ENCODE assay signal across 19 cellular contexts in genomic region chr10:110544958-110545537, GRCh38. TPM values are rescaled to one million over a fixed set of nuclear protein-coding genes. Genes with fewer than 3 reads are reported as not detected.
DNase-seq lines count a peak whose midpoint lies in the region; ATAC-seq, FAIRE-seq and TF ChIP-seq lines count a peak whose summit lies in the region.
"Had no signal": no experiment of that assay in that cellular context is flagged by ENCODE, and none has a peak within 500 bp of the region (broad histone marks: within the 10 kb centered on the region; RNA-seq: fewer than 3 reads in every experiment).

No MANE protein-coding gene starts in this region.

- no peak for ATAC-seq in heart left ventricle
- ATAC-seq in upper lobe of left lung (ENCODE audit: low FRiP score in 2 of 2): peak; percentile 56 to 71
- no peak for ATAC-seq in HG03432 (IDR thresholded peaks at IDR 0.05; ENCODE audit: unreplicated experiment)
- ATAC-seq: effector memory CD8-positive, alpha-beta T cell; foreskin keratinocyte; K562; Right ventricle myocardium inferior had no signal

- DNase-seq in left ventricle myocardium inferior: no peak
- no peak for DNase-seq in heart left ventricle
- peak; percentile 61 to 76 for DNase-seq in SJSA1 (ENCODE audit: low read depth in 1 of 2, low spot score in 2 of 2)
- DNase-seq in foreskin fibroblast: peak; percentile 64 to 73
- peak in 1 of 2 donors; percentile 55 for DNase-seq in upper lobe of left lung
- no peak for DNase-seq in NCI-H2196 (lab: John Stamatoyannopoulos, UW; ENCODE audit: unreplicated experiment)
- DNase-seq in H54 (ENCODE audit: insufficient read length, low spot score): no peak
- DNase-seq: activated CD4-positive, alpha-beta T cell treated with anti-CD3 and anti-CD28 coated beads, Interleukin-2, amount 50 U/mL, for 4 hours; activated T-cell treated with anti-CD3 and anti-CD28 coated beads for 4 hours; CD4-positive, alpha-beta memory T cell; effector memory CD8-positive, alpha-beta T cell; foreskin keratinocyte; kidney glomerular epithelial cell; NCI-H1092; NCI-H2107; NCI-H526 had no signal

- H3K27ac ChIP-seq in left ventricle myocardium inferior (replicated peaks) (peak overlapping the region; percentile 51), heart left ventricle (peak overlapping the region in 2 of 12 donors; percentile 52 to 53), SJSA1 (no peak overlapping the region), upper lobe of left lung (no peak overlapping the region)
- H3K27ac ChIP-seq: foreskin keratinocyte had no signal

- H3K27me3 ChIP-seq in left ventricle myocardium inferior (ENCODE audit: low read depth) (no peaks in the 10 kb centered on the region), heart left ventricle (peaks cover 0 to 2% (median 0%) of the 10 kb centered on the region in 9 donors), SJSA1 (replicated peaks) (no peaks in the 10 kb centered on the region), upper lobe of left lung (no peaks in the 10 kb centered on the region)
- H3K27me3 ChIP-seq: foreskin keratinocyte had no signal

- no peak for TF ChIP-seq CTCF in left ventricle myocardium inferior (IDR thresholded peaks at IDR 0.05; ENCODE audit: borderline replicate concordance)
- TF ChIP-seq CTCF in heart left ventricle (IDR thresholded peaks at IDR 0.05): no peak
- no peak for TF ChIP-seq CTCF in foreskin fibroblast (IDR thresholded peaks at IDR 0.05; ENCODE audit: low read depth, low read length)
- TF ChIP-seq CTCF in upper lobe of left lung (IDR thresholded peaks at IDR 0.05): no peak

- no peak for FAIRE-seq in H54 (lab: Jason Lieb, UNC)
- FAIRE-seq: K562 had no signal

- no peak for TF ChIP-seq POLR2A in heart left ventricle (IDR thresholded peaks at IDR 0.05)
- TF ChIP-seq POLR2A in upper lobe of left lung (IDR thresholded peaks at IDR 0.05): no peak
- TF ChIP-seq POLR2A in H54 (IDR thresholded peaks at IDR 0.05; ENCODE audit: low read depth, low read length): no peak

- H3K4me1 ChIP-seq in left ventricle myocardium inferior: peaks cover 12% of the 10 kb centered on the region
- H3K4me1 ChIP-seq in heart left ventricle: peaks cover 0 to 12% (median 1%) of the 10 kb centered on the region in 12 donors
- H3K4me1 ChIP-seq in SJSA1 (replicated peaks): peaks cover 28% of the 10 kb centered on the region
- H3K4me1 ChIP-seq in upper lobe of left lung: peaks cover 3 to 12% (median 9%) of the 10 kb centered on the region in 4 donors

- H3K4me3 ChIP-seq in left ventricle myocardium inferior (no peak overlapping the region), heart left ventricle (no peak overlapping the region), SJSA1 (no peak overlapping the region), foreskin fibroblast (ENCODE audit: low read depth in 1 of 2, low read length in 2 of 2) (no peak overlapping the region), upper lobe of left lung (no peak overlapping the region)
- H3K4me3 ChIP-seq: K562 had no signal

- TF ChIP-seq EP300 in upper lobe of left lung (IDR thresholded peaks at IDR 0.05): no peak

- H3K36me3 ChIP-seq in left ventricle myocardium inferior (no peaks in the 10 kb centered on the region), heart left ventricle (no peaks in the 10 kb centered on the region), SJSA1 (no peaks in the 10 kb centered on the region), upper lobe of left lung (no peaks in the 10 kb centered on the region)

- intact Hi-C loops in left ventricle myocardium inferior (cut with micrococcal nuclease) (no loop called here), heart left ventricle (cut with DNase I) (loop anchor here in 9 of 10 donors (5.0 to 10.0 kb wide), 7 partner anchors 43 to 410 kb away; partner anchors contain the start of gene DUSP5 (in 2 of the 9))

- H3K9me3 ChIP-seq in left ventricle myocardium inferior (replicated peaks) (no peaks in the 10 kb centered on the region), heart left ventricle (no peaks in the 10 kb centered on the region), SJSA1 (replicated peaks) (no peaks in the 10 kb centered on the region), upper lobe of left lung (no peaks in the 10 kb centered on the region)

RNA-seq across cellular contexts. Expression of gene SMC3, which starts 22.4 kb away (rescaled TPM):
- total RNA-seq in left ventricle myocardium inferior: 20.9 TPM
- total RNA-seq in heart left ventricle: 10 to 100 TPM; 14.4 to 29.2 (median 20.1) TPM
- polyA plus RNA-seq in heart left ventricle: 10 to 100 TPM; 12.0 to 18.7 TPM
- 65.0 and 69.5 TPM in 2 replicates for total RNA-seq in SJSA1 (2014; rRNA removed; shearing (Covaris generic))
- 10 to 100 TPM; 13.7 to 45.9 (median 23.0) TPM for total RNA-seq in upper lobe of left lung

RNA-seq across cellular contexts. Expression of gene DUSP5, which starts 47.3 kb away (rescaled TPM):
- total RNA-seq in left ventricle myocardium inferior (15.0 TPM), heart left ventricle (10 to 100 TPM in 7 of 9 donors, 1 to 10 TPM in 2; 5.5 to 36.4 (median 16.1) TPM), upper lobe of left lung (10 to 100 TPM in 3 of 6 donors, 1 to 10 TPM in 3; 1.0 to 19.3 (median 10.0) TPM)
- 10 to 100 TPM in 1 of 2 donors, 1 to 10 TPM in 1; 3.5 to 42.7 TPM for polyA plus RNA-seq in heart left ventricle
- total RNA-seq in SJSA1 (2014; rRNA removed; shearing (Covaris generic)): 12.9 and 18.9 TPM in 2 replicates

Comparison
In these comparisons a context has a peak if more than half of its experiments do, and no peak if none do; other contexts are left out.
1. DNase-seq: peak in SJSA1 (2 of 2) and foreskin fibroblast (2 of 2); none in left ventricle myocardium inferior (single experiment), heart left ventricle (0 of 5), NCI-H2196 (single experiment) and H54 (single experiment).
2. ATAC-seq: peak in upper lobe of left lung (2 of 2); none in heart left ventricle (0 of 4) and HG03432 (single experiment).